9 cellular contexts compared by ENCODE assay signal in the genomic region with DNA sequence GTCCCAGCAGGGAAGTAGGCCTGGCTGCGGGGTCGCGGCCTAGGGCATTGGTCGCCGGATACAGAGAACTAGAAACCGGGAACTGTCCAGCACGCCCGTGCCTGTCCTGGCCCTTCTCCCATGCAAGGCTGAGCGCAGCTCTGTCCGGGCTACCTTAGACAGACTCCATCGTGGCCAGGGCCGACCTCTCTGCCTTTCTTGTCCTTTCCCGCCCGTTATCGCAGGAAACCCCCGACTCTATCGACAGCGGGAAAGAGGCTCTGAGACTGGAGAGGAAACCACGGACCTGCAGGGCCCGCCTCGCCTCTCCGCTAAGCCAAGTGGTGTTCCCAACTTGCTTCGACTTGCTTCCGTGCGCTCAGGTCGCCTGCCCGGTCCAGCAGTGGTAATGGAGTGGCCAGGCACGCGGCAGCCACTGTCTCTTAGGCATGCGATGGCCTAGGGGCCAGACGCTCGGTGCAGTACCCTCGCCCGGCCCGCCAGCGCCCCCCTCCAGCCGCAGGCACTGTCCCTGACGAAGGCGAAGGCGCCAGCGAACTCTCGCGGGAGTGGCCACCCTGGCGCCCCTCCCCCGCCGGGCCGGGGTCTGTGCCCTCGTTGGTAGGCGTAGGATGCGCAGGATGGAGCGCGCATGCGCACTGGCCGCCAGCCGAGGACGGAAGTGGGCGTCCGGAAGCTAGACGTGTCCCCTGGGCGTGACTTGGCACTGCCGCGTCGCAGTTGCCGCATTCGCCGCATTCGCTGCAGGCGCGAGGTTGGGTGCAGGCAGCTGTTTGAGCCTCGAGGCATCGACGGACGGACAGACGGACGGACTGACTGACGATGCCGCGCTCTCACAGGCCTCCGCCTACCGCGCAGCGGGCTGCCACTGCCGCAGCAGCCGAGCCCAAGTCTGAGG. TPM values are rescaled to one million over a fixed set of nuclear protein-coding genes. Genes with fewer than 3 reads are reported as not detected.
A peak's percentile ranks its signal among the peaks of the same experiment; 100 is the strongest.
DNase-seq lines count a peak whose midpoint lies in the region; FAIRE-seq and TF ChIP-seq lines count a peak whose summit lies in the region.
"Had no signal": no experiment of that assay in that cellular context is flagged by ENCODE, and none has a peak within 500 bp of the region (broad histone marks: within the 10 kb centered on the region; RNA-seq: fewer than 3 reads in every experiment).

No MANE protein-coding gene starts in this region.

- H3K4me3 ChIP-seq in GM23248 (peak overlapping the region; percentile 68), bronchial epithelial cell (ENCODE audit: low read depth, low read length) (peak overlapping the region; percentile 34), small intestine (ENCODE audit: low read depth in 1 of 2, low read length in 2 of 2) (no peak overlapping the region)

- no peaks in the 10 kb centered on the region for H3F3A ChIP-seq in GM23248 (ENCODE audit: insufficient read depth)

- no peaks in the 10 kb centered on the region for H3K36me3 ChIP-seq in GM23248 (ENCODE audit: low read depth)
- peaks cover 2% of the 10 kb centered on the region for H3K36me3 ChIP-seq in bronchial epithelial cell (ENCODE audit: control insufficient read depth, insufficient read depth, low read length)
- no peaks in the 10 kb centered on the region for H3K36me3 ChIP-seq in small intestine (ENCODE audit: control insufficient read depth in 2 of 2, insufficient read depth in 2 of 2, low read length in 2 of 2)

- DNase-seq in GM23248 (peak; percentile 52), bronchial epithelial cell (ENCODE audit: low read depth) (peak; percentile 36), iPS DF 4.7 (ENCODE audit: extremely low read depth, low spot score) (peak; percentile 46), renal cortical epithelial cell (ENCODE audit: low read depth) (peak; percentile 18), small intestine (no peak), NCI-H2227 (lab: John Stamatoyannopoulos, UW; ENCODE audit: unreplicated experiment) (no peak), NCI-H2196 treated with DMSO at 0.1 percent for 48 hours (lab: John Stamatoyannopoulos, UW; ENCODE audit: unreplicated experiment) (no peak), DMS114 treated with DMSO at 0.1 percent for 48 hours (lab: John Stamatoyannopoulos, UW; ENCODE audit: unreplicated experiment) (no peak)

- H4K20me1 ChIP-seq in GM23248 (ENCODE audit: insufficient read depth), result no peaks in the 10 kb centered on the region

- no peaks in the 10 kb centered on the region for H3K9me2 ChIP-seq in GM23248 (ENCODE audit: insufficient read depth)

- H3K27me3 ChIP-seq in GM23248 (replicated peaks; ENCODE audit: insufficient read depth) (no peaks in the 10 kb centered on the region), bronchial epithelial cell (ENCODE audit: control insufficient read depth, insufficient read depth, low read length) (no peaks in the 10 kb centered on the region), small intestine (ENCODE audit: control insufficient read depth in 2 of 2, insufficient read depth in 2 of 2, low read length in 2 of 2) (no peaks in the 10 kb centered on the region)

- FAIRE-seq in bronchial epithelial cell (lab: Jason Lieb, UNC) (no peak), small intestine (lab: Jason Lieb, UNC) (no peak)

- no peak for TF ChIP-seq CTCF in bronchial epithelial cell (IDR thresholded peaks at IDR 0.05; ENCODE audit: insufficient read depth, low read length, severe bottlenecking)

- no peak overlapping the region for H3K27ac ChIP-seq in GM23248
- H3K27ac ChIP-seq in small intestine (ENCODE audit: low read depth in 1 of 2, low read length in 1 of 2), result no peak overlapping the region
- H3K27ac ChIP-seq: VCaP had no signal

- in situ Hi-C loops in GM23248 (cut with MboI), result no loop called here

- H3K9me3 ChIP-seq in GM23248 (ENCODE audit: low read depth) (no peaks in the 10 kb centered on the region), small intestine (ENCODE audit: control insufficient read depth, low read depth) (no peaks in the 10 kb centered on the region)

- H3K4me1 ChIP-seq in GM23248 (ENCODE audit: insufficient read depth) (no peaks in the 10 kb centered on the region), small intestine (ENCODE audit: control insufficient read depth in 2 of 2, insufficient read depth in 1 of 2, low read depth in 1 of 2, low read length in 1 of 2) (no peaks in the 10 kb centered on the region)

- peak overlapping the region; percentile 81 for H3K4me2 ChIP-seq in GM23248 (ENCODE audit: unreplicated experiment)

- H3K79me2 ChIP-seq in GM23248 (ENCODE audit: insufficient read depth), result no peaks in the 10 kb centered on the region

- H2AFZ ChIP-seq in GM23248, result peak overlapping the region; percentile 58

- 70 to 77% methylated on average over 73 to 83 of the region's 84 CpGs for WGBS in GM23248 (ENCODE audit: low coverage in 1 of 2, low lambda C conversion rate in 2 of 2, missing lambda C conversion rate in 2 of 2), 2 experiments
- 70 to 89% (median 86%) methylated on average over 84 of the region's 84 CpGs for WGBS in small intestine, 3 donors

- no peak overlapping the region for H3K9ac ChIP-seq in GM23248

RNA-seq across cellular contexts. Expression of a gene that starts 54.4 kb away (rescaled TPM):
- 52.2 and 53.7 TPM in 2 replicates for total RNA-seq in GM23248 (2014; rRNA removed; shearing (Covaris generic))
- 45.6 and 47.9 TPM in 2 replicates for polyA plus RNA-seq in GM23248 (2016; fragmentation: Nextera tagmentation; extraction: Ambion mirVana)
- total RNA-seq in bronchial epithelial cell, result 36.7 and 43.4 TPM in 2 replicates
- 52.3 and 55.3 TPM in 2 replicates for total RNA-seq in renal cortical epithelial cell
- 10 to 100 TPM; 21.5 to 29.3 (median 22.4) TPM for polyA plus RNA-seq in small intestine

Comparison
In these comparisons a context has a peak if more than half of its experiments do, and no peak if none do; other contexts are left out.
1. DNase-seq: peak in GM23248 (single experiment), bronchial epithelial cell (single experiment), iPS DF 4.7 (single experiment) and renal cortical epithelial cell (single experiment); none in small intestine (single experiment), NCI-H2227 (single experiment), NCI-H2196 treated with DMSO at 0.1 percent for 48 hours (single experiment) and DMS114 treated with DMSO at 0.1 percent for 48 hours (single experiment).
2. H3K4me3 ChIP-seq: peak in GM23248 (single experiment) and bronchial epithelial cell (single experiment); none in small intestine (0 of 2).